In the genomic region with DNA sequence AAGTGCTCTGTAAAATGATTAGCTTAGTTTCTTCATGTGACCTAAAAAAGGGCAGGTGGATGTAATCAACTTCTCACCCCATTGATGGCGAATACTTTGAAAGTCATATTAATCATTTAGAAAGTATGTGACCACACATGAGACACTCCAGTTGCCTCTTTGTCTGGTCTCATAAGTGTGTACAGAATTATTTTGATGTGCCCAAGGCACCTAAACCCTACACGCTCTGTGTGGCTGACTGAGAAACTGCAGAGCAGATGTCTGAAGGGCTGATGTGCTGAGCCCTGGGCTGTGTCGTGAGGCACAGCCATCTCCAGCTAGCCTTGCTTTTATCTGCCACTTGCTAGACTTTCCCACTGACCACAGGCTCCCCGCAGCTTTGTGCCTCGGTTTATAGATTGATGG, we compare ENCODE assay signal across 1 cellular context.
TF ChIP-seq lines count a peak whose summit lies in the region.

No MANE protein-coding gene starts in this region.

TF ChIP-seq in GM23338, 12 proteins besides CTCF, POLR2A, EP300 and RAD21 (continued from another document):
- TF ChIP-seq ZNF462 (CRISPR knock-in tag; IDR thresholded peaks at IDR 0.05): no peak
